In genomic region chr7:24715661-24716479, GRCh38 we compare ENCODE assay signal across 8 cellular contexts. TPM values are rescaled to one million over a fixed set of nuclear protein-coding genes. Genes with fewer than 3 reads are reported as not detected.
A peak's percentile ranks its signal among the peaks of the same experiment; 100 is the strongest.
DNase-seq lines count a peak whose midpoint lies in the region; ATAC-seq, FAIRE-seq and TF ChIP-seq lines count a peak whose summit lies in the region.

No MANE protein-coding gene starts in this region.

- no peaks in the 10 kb centered on the region for H4K20me1 ChIP-seq in OCI-LY7 (ENCODE audit: insufficient read depth, low read length)

- peak; percentile 69 for TF ChIP-seq CTCF in OCI-LY7 (conservative IDR thresholded peaks at IDR 0.05; ENCODE audit: low read length)
- peak; percentile 57 for TF ChIP-seq CTCF in foreskin fibroblast (IDR thresholded peaks at IDR 0.05; ENCODE audit: low read depth, low read length)

- no peak for FAIRE-seq in small intestine (lab: Jason Lieb, UNC)

- H3K9me2 ChIP-seq in OCI-LY7 (ENCODE audit: insufficient read depth, low read length), result no peaks in the 10 kb centered on the region

- POLR2A ChIA-PET in OCI-LY7 (lab: Charles Lee), result interaction anchor here (0.6 to 1.9 kb wide), 5 partner anchors 18 to 1616 kb away, joined by 3 to 6 read pairs (median 4); no protein-coding TSS in a partner anchor

- no peaks in the 10 kb centered on the region for H3K27me3 ChIP-seq in small intestine (ENCODE audit: control insufficient read depth in 2 of 2, insufficient read depth in 2 of 2, low read length in 2 of 2)

- ATAC-seq in GM18873 (IDR thresholded peaks at IDR 0.05; ENCODE audit: low FRiP score, unreplicated experiment), result peak; percentile 67
- ATAC-seq in HG02943 (IDR thresholded peaks at IDR 0.05; ENCODE audit: low read depth, unreplicated experiment), result peak; percentile 47

- H2AFZ ChIP-seq in OCI-LY7 (ENCODE audit: low read length), result no peak overlapping the region

- H3K4me3 ChIP-seq in OCI-LY7 (ENCODE audit: low read depth, low read length, poor library complexity, severe bottlenecking) (peak overlapping the region; percentile 53), foreskin fibroblast (ENCODE audit: low read depth in 1 of 2, low read length in 2 of 2) (no peak overlapping the region), small intestine (ENCODE audit: low read depth in 1 of 2, low read length in 2 of 2) (no peak overlapping the region)

- BruUV-seq in OCI-LY7 (replicated peaks; lab: Mats Ljungman, UMichigan), result TSS peak; percentile 84

- intact Hi-C loops in OCI-LY7 (cut with micrococcal nuclease; ENCODE audit: unreplicated experiment), result loop anchor here (5.0 kb wide), 7 partner anchors 76 to 1119 kb away; partner anchors contain the start of genes CCDC126 and OSBPL3

- peak overlapping the region; percentile 93 for H3K27ac ChIP-seq in OCI-LY7 (ENCODE audit: low read depth, low read length, poor library complexity, severe bottlenecking)
- no peak overlapping the region for H3K27ac ChIP-seq in small intestine (ENCODE audit: low read depth in 1 of 2, low read length in 1 of 2)

- H3K4me2 ChIP-seq in OCI-LY7 (ENCODE audit: low read length), result peak overlapping the region; percentile 80

- peaks cover 5% of the 10 kb centered on the region; the same call in 1 of the 2 replicates for H3K9me3 ChIP-seq in OCI-LY7 (ENCODE audit: low read length)
- H3K9me3 ChIP-seq in small intestine (ENCODE audit: control insufficient read depth, low read depth), result no peaks in the 10 kb centered on the region

- 49 to 58% (median 51%) methylated on average over 16 of the region's 16 CpGs for WGBS in small intestine, 3 donors

- no peaks in the 10 kb centered on the region for H3K79me2 ChIP-seq in OCI-LY7 (ENCODE audit: insufficient read depth, low read depth, low read length)

- no peaks in the 10 kb centered on the region for H3K36me3 ChIP-seq in OCI-LY7 (ENCODE audit: insufficient read depth, low read length)
- H3K36me3 ChIP-seq in small intestine (ENCODE audit: control insufficient read depth in 2 of 2, insufficient read depth in 2 of 2, low read length in 2 of 2), result no peaks in the 10 kb centered on the region

- CTCF ChIA-PET in OCI-LY7 (lab: Charles Lee; ENCODE audit: unreplicated experiment), result interaction anchor here (0.5 to 1.0 kb wide), 4 partner anchors 142 to 819 kb away, joined by 3 to 6 read pairs (median 3); partner anchors contain the start of gene OSBPL3

- DNase-seq in COLO829 (ENCODE audit: low spot score) (peak; percentile 35), OCI-LY7 (ENCODE audit: low spot score) (peak; percentile 90), foreskin fibroblast (peak; percentile 35 to 55), small intestine (peak; percentile 39)
- no peak for DNase-seq in stimulated activated CD8-positive, alpha-beta memory T cell treated with anti-CD3 and anti-CD28 coated beads, Interleukin-4, amount 100 ng/mL, for 48 hours
- DNase-seq in activated CD4-positive, alpha-beta T cell treated with anti-CD3 and anti-CD28 coated beads, Interleukin-2, amount 50 U/mL, for 4 hours, result no peak

- peaks cover 75% of the 10 kb centered on the region for H3K4me1 ChIP-seq in OCI-LY7 (ENCODE audit: insufficient read depth, low read length, poor library complexity, severe bottlenecking)
- no peaks in the 10 kb centered on the region for H3K4me1 ChIP-seq in small intestine (ENCODE audit: control insufficient read depth in 2 of 2, insufficient read depth in 1 of 2, low read depth in 1 of 2, low read length in 1 of 2)

RNA-seq across cellular contexts. Expression of gene GSDME, which starts 41.4 kb away (rescaled TPM):
- 41.7 and 49.9 TPM in 2 replicates for total RNA-seq in OCI-LY7 (2014; rRNA removed; shearing (Covaris generic))
- 33.0 and 47.0 TPM in 2 replicates for total RNA-seq in OCI-LY7 (2022)
- 100 to 1,000 TPM in 2 of 3 donors, 1 to 10 TPM in 1; 4.0 to 118 (median 105) TPM for polyA plus RNA-seq in small intestine

Comparison
In these comparisons a context has a peak if more than half of its experiments do, and no peak if none do; other contexts are left out.
1. DNase-seq: peak in COLO829 (single experiment), OCI-LY7 (single experiment), foreskin fibroblast (2 of 2) and small intestine (single experiment); none in stimulated activated CD8-positive, alpha-beta memory T cell treated with anti-CD3 and anti-CD28 coated beads, Interleukin-4, amount 100 ng/mL, for 48 hours (single experiment) and activated CD4-positive, alpha-beta T cell treated with anti-CD3 and anti-CD28 coated beads, Interleukin-2, amount 50 U/mL, for 4 hours (0 of 2).